ENCODE assay signal across 9 cellular contexts in the genomic region with DNA sequence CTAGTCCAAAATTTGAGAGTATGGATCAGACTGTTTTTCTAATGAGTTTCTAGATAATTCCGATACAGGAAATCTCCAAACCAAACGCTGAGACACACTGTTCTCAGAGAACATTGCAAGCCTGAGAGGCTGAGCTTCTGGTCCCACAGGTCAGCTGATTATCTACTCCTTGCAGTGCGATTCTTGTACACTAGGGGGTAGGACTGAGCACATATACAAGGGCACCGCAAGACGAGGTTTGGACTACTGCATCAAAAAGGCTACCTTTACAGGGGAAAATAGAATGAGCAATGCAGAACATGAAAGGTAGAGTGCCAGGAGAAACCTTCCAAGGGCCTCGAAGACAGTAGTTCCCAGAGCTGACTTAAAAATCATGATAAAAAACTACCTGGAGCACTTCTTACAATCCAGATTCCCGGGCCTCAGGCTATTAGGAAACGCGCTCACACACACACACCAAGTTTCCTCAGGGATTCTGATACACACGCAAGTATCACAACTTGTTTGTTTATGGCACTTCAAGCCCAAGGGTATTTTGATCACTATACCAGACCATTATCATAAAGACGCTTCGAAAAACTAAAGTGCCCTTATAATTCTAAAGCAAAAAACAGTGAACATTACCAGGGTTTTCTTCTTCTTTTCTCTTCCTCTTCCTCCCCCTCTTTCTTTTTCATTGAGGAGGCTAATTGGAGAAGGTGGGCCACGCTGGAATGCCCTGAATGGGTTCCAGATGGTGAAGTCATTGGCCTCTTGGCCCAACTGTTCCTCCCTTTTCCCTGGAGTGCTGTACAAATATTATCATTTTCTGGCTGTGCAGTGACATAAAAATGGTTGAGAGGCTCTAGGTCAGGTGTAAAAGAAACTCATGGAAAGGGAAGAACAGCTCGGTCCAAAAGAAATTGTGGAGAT.
DNase-seq lines count a peak whose midpoint lies in the region; ATAC-seq and TF ChIP-seq lines count a peak whose summit lies in the region.
"Had no signal": no experiment of that assay in that cellular context is flagged by ENCODE, and none has a peak within 500 bp of the region (broad histone marks: within the 10 kb centered on the region; RNA-seq: fewer than 3 reads in every experiment).

No MANE protein-coding gene starts in this region.

- no peak overlapping the region for H3K4me3 Mint-ChIP-seq in activated T-cell treated with anti-CD3 and anti-CD28 coated beads, Interleukin-2, amount 50 U/mL, for 24 hours
- H3K4me3 Mint-ChIP-seq in immature natural killer cell, result no peak overlapping the region

- H3K36me3 Mint-ChIP-seq in activated T-cell treated with anti-CD3 and anti-CD28 coated beads, Interleukin-2, amount 50 U/mL, for 24 hours (ENCODE audit: low read depth), result no peaks in the 10 kb centered on the region
- no peaks in the 10 kb centered on the region for H3K36me3 Mint-ChIP-seq in immature natural killer cell
- H3K36me3 Mint-ChIP-seq: naive B cell had no signal

- H3K27ac Mint-ChIP-seq in activated T-cell treated with anti-CD3 and anti-CD28 coated beads, Interleukin-2, amount 50 U/mL, for 24 hours, result no peak overlapping the region
- no peak overlapping the region for H3K27ac Mint-ChIP-seq in immature natural killer cell

- DNase-seq in AG10803 (ENCODE audit: low read depth) (no peak), NOMO-1 treated with dmso at 0.1 percent for 144 hours (lab: John Stamatoyannopoulos, UW; ENCODE audit: unreplicated experiment) (peak; percentile 14), immature natural killer cell (peak; percentile 29 to 41 (median 30))
- peak; percentile 58 for DNase-seq in activated T-cell treated with anti-CD3 and anti-CD28 coated beads, Interleukin-2, amount 50 U/mL, for 24 hours
- DNase-seq in stimulated activated CD8-positive, alpha-beta memory T cell treated with anti-CD3 and anti-CD28 coated beads, Interleukin-4, amount 100 ng/mL, for 24 hours (ENCODE audit: low read depth), result peak; percentile 48
- DNase-seq: naive B cell had no signal

- H3K4me3 ChIP-seq in AG10803 (ENCODE audit: low read length), result no peak overlapping the region

- H3K9me3 Mint-ChIP-seq in activated T-cell treated with anti-CD3 and anti-CD28 coated beads, Interleukin-2, amount 50 U/mL, for 24 hours, result no peaks in the 10 kb centered on the region
- H3K9me3 Mint-ChIP-seq in immature natural killer cell, result no peaks in the 10 kb centered on the region
- H3K9me3 Mint-ChIP-seq: naive B cell had no signal

- TF ChIP-seq CTCF in AG10803 (conservative IDR thresholded peaks at IDR 0.05; ENCODE audit: low read length), result peak; percentile 26

- ATAC-seq in GM18502 (IDR thresholded peaks at IDR 0.05; ENCODE audit: poor library complexity, unreplicated experiment) (peak; percentile 35), GM18909 (IDR thresholded peaks at IDR 0.05; ENCODE audit: poor library complexity, unreplicated experiment) (no peak), GM21528 (IDR thresholded peaks at IDR 0.05; ENCODE audit: low FRiP score, unreplicated experiment) (no peak)

- peaks cover 27% of the 10 kb centered on the region for H3K4me1 Mint-ChIP-seq in activated T-cell treated with anti-CD3 and anti-CD28 coated beads, Interleukin-2, amount 50 U/mL, for 24 hours (ENCODE audit: low read depth)
- peaks cover 57 to 72% of the 10 kb centered on the region in 2 donors for H3K4me1 Mint-ChIP-seq in immature natural killer cell

- H3K27me3 Mint-ChIP-seq in activated T-cell treated with anti-CD3 and anti-CD28 coated beads, Interleukin-2, amount 50 U/mL, for 24 hours, result peaks cover 4% of the 10 kb centered on the region
- peaks cover 0 to 7% (median 6%) of the 10 kb centered on the region in 3 donors for H3K27me3 Mint-ChIP-seq in immature natural killer cell (ENCODE audit: low read depth in 3 of 3)
- H3K27me3 Mint-ChIP-seq: naive B cell had no signal
